ENCODE assay signal across 1 cellular context in genomic region chr1:199898654-199899053, GRCh38.
TF ChIP-seq lines count a peak whose summit lies in the region.

No MANE protein-coding gene starts in this region.

TF ChIP-seq in GM23338, 12 proteins besides CTCF, POLR2A, EP300 and RAD21 (continued from another document):
- TF ChIP-seq ZNF331 (CRISPR knock-in tag; IDR thresholded peaks at IDR 0.05; ENCODE audit: low read depth): no peak
- no peak for TF ChIP-seq ZNF114 (CRISPR knock-in tag; IDR thresholded peaks at IDR 0.05)
